In the genomic region with DNA sequence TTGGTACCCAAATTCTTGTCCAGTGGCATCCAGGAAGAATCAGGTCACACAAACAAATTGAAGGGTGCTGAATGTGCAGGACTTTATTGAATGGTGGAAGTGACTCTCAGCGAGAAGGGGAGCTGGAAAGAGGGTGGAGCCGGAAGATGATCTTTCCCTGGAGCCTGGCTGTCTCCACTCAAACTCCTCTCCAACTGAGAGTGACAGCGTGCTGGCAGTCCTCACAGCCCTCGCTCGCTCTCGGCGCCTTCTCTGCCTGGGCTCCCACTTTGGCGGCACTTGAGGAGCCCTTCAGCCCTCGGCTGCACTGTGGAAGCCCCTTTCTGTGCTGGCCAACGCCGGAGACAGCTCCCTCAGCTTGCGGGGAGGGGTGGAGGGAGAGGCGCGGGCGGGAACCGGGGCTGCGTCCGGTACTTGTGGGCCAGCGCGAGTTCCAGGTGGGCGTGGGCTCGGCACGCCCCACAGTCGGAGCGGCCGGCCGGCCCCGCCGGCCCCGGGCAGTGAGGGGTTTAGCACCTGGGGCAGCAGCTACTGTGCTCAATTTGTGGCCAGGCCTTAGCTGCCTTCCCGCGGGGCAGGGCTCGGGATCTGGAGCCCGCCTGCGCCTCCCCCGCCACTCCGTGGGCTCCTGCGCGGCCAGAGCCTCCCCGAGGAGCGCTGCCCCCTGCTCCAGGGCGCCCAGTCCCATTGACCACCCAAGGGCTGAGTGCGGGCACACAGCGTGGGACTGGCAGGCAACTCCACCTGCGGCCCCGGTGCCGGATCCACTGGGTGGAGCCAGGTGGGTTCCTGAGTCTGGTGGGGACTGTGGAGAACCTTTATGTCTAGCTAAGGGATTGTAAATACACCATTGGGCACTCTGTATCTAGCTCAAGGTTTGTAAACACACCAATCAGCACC, we compare ENCODE assay signal across 21 cellular contexts. TPM values are rescaled to one million over a fixed set of nuclear protein-coding genes. Genes with fewer than 3 reads are reported as not detected.
A peak's percentile ranks its signal among the peaks of the same experiment; 100 is the strongest.
DNase-seq lines count a peak whose midpoint lies in the region; ATAC-seq and TF ChIP-seq lines count a peak whose summit lies in the region.
"Had no signal": no experiment of that assay in that cellular context is flagged by ENCODE, and none has a peak within 500 bp of the region (broad histone marks: within the 10 kb centered on the region; RNA-seq: fewer than 3 reads in every experiment).

No MANE protein-coding gene starts in this region.

- H4K20me1 ChIP-seq in H9 (ENCODE audit: control insufficient read depth, insufficient read depth, insufficient read length), result no peaks in the 10 kb centered on the region
- H4K20me1 ChIP-seq: BLaER1 treated with 17β-estradiol and CSF1 and Interleukin-3, amounts not matched to agents 10 nM and 100 nM had no signal

- H3K27ac ChIP-seq in H9 (ENCODE audit: insufficient read length, low read depth, low read length) (no peak overlapping the region), colonic mucosa (peak overlapping the region; percentile 56), neuronal stem cell (replicated peaks; ENCODE audit: low read length) (no peak overlapping the region)
- H3K27ac ChIP-seq: BLaER1 treated with 17β-estradiol and CSF1 and Interleukin-3, amounts not matched to agents 10 nM and 100 nM; coronary artery; prostate gland; SJSA1; upper lobe of left lung had no signal

- no peaks in the 10 kb centered on the region for H3K36me3 ChIP-seq in colonic mucosa
- no peaks in the 10 kb centered on the region for H3K36me3 ChIP-seq in neuronal stem cell (replicated peaks in 1 of 2; ENCODE audit: control insufficient read depth in 2 of 2, insufficient read depth in 2 of 2, low read length in 2 of 2)
- H3K36me3 ChIP-seq: BLaER1 treated with 17β-estradiol and CSF1 and Interleukin-3, amounts not matched to agents 10 nM and 100 nM; prostate gland; SJSA1; upper lobe of left lung had no signal

- H3K27me3 ChIP-seq in H9 (ENCODE audit: insufficient read depth, low read length) (no peaks in the 10 kb centered on the region), colonic mucosa (no peaks in the 10 kb centered on the region), neuronal stem cell (ENCODE audit: control insufficient read depth in 3 of 3, insufficient read depth in 3 of 3, low read depth in 1 of 3, low read length in 3 of 3) (no peaks in the 10 kb centered on the region)
- H3K27me3 ChIP-seq: BLaER1 treated with 17β-estradiol and CSF1 and Interleukin-3, amounts not matched to agents 10 nM and 100 nM; SJSA1; upper lobe of left lung had no signal

- H3K23me2 ChIP-seq in H9 (ENCODE audit: insufficient read length, low read depth, low read length, poor library complexity, severe bottlenecking), result no peaks in the 10 kb centered on the region

- ATAC-seq in HG02870 (IDR thresholded peaks at IDR 0.05; ENCODE audit: unreplicated experiment), result no peak
- ATAC-seq: activated CD8-positive, alpha-beta T cell treated with anti-CD3 and anti-CD28 coated beads, Interleukin-2, amount 10 ng/mL, durations not matched to agents 7 days and 5 days; activated naive CD4-positive, alpha-beta T cell treated with anti-CD3 and anti-CD28 coated beads, Interleukin-2, amount 50 U/mL, for 72 hours; GM12878 had no signal

- H3K4me3 ChIP-seq in colonic mucosa (no peak overlapping the region), neuronal stem cell (ENCODE audit: low read length in 2 of 2) (no peak overlapping the region)
- H3K4me3 ChIP-seq: BLaER1 treated with 17β-estradiol and CSF1 and Interleukin-3, amounts not matched to agents 10 nM and 100 nM; coronary artery; GM12878; prostate gland; SJSA1; upper lobe of left lung had no signal

- no peak overlapping the region for H2BK120ac ChIP-seq in H9 (ENCODE audit: low read depth, low read length, poor library complexity, severe bottlenecking)
- no peak overlapping the region for H2BK120ac ChIP-seq in neuronal stem cell (ENCODE audit: low read depth, low read length)

- no peak overlapping the region for H2BK12ac ChIP-seq in H9 (ENCODE audit: insufficient read length, low read depth, low read length)
- H2BK12ac ChIP-seq in neuronal stem cell (ENCODE audit: low read length), result no peak overlapping the region

- peaks cover 18 to 22% of the 10 kb centered on the region in 2 experiments for H3K4me1 Mint-ChIP-seq in H9

- WGBS in H9 (ENCODE audit: extremely low coverage, insufficient read length, low lambda C conversion rate), result no CpG with 5 or more reads among the region's 47 CpGs
- no CpG with 5 or more reads among the region's 47 CpGs for WGBS in neuronal stem cell (ENCODE audit: extremely low coverage in 2 of 2, insufficient read length in 2 of 2, insufficient replicate concordance in 1 of 2), 2 donors

- H4K5ac ChIP-seq in H9 (ENCODE audit: insufficient read length, low read depth, low read length), result no peak overlapping the region

- no peak for TF ChIP-seq CTCF in H9 (conservative IDR thresholded peaks at IDR 0.05)
- TF ChIP-seq CTCF in colonic mucosa (IDR thresholded peaks at IDR 0.05), result no peak

- H3K4ac ChIP-seq in H9 (ENCODE audit: low read depth, low read length) (no peak overlapping the region), neuronal stem cell (ENCODE audit: low read length) (no peak overlapping the region)

- H3K9ac ChIP-seq in H9 (ENCODE audit: extremely low read depth, insufficient read length, low read length), result no peak overlapping the region
- no peak overlapping the region for H3K9ac ChIP-seq in colonic mucosa (ENCODE audit: low read depth in 2 of 2, low read length in 2 of 2)
- no peak overlapping the region for H3K9ac ChIP-seq in neuronal stem cell (ENCODE audit: low read depth, low read length, poor library complexity)
- H3K9ac ChIP-seq: BLaER1 treated with 17β-estradiol and CSF1 and Interleukin-3, amounts not matched to agents 10 nM and 100 nM had no signal

- intact Hi-C loops in colonic mucosa (cut with DNase I), result no loop called here

- H3K4me2 ChIP-seq in H9 (ENCODE audit: insufficient read depth, insufficient read length, low read length) (no peak overlapping the region), neuronal stem cell (ENCODE audit: insufficient read depth, low read length, poor library complexity, severe bottlenecking) (no peak overlapping the region)
- H3K4me2 ChIP-seq: BLaER1 treated with 17β-estradiol and CSF1 and Interleukin-3, amounts not matched to agents 10 nM and 100 nM had no signal

- no peaks in the 10 kb centered on the region; a peak in 1 of 7 replicates for H3K36me3 Mint-ChIP-seq in H9 (ENCODE audit: insufficient read depth in 1 of 3, low read depth in 3 of 3)
- H3K36me3 Mint-ChIP-seq: activated naive CD4-positive, alpha-beta T cell treated with anti-CD3 and anti-CD28 coated beads, Interleukin-2, amount 50 U/mL, for 72 hours had no signal

- H3K14ac ChIP-seq in H9 (ENCODE audit: insufficient read depth, low read length) (no peak overlapping the region), neuronal stem cell (ENCODE audit: low read length) (no peak overlapping the region)

- H4K91ac ChIP-seq in H9 (ENCODE audit: insufficient read length, low read depth, low read length) (no peak overlapping the region), neuronal stem cell (ENCODE audit: low read depth, low read length, poor library complexity) (no peak overlapping the region)

- H3K27me3 Mint-ChIP-seq in H9 (ENCODE audit: low read depth), result no peaks in the 10 kb centered on the region

- no peak overlapping the region for H2BK5ac ChIP-seq in H9 (ENCODE audit: insufficient read length, low read length)
- H2BK5ac ChIP-seq in neuronal stem cell (ENCODE audit: low read length), result no peak overlapping the region

- no peak overlapping the region for H2BK20ac ChIP-seq in H9 (ENCODE audit: low read depth, low read length, poor library complexity, severe bottlenecking)

- DNase-seq in ELF-1 (ENCODE audit: low read depth, low spot score), result peak; percentile 35
- peak; percentile 47 for DNase-seq in H9
- DNase-seq in colonic mucosa, result no peak
- no peak for DNase-seq in neuronal stem cell (ENCODE audit: low spot score)
- DNase-seq in activated CD4-positive, CD25-positive, alpha-beta regulatory T cell (lab: John Stamatoyannopoulos, UW), result no peak
- no peak for DNase-seq in LoVo (ENCODE audit: low spot score)
- DNase-seq: activated CD4-positive, CD25-positive, alpha-beta regulatory T cell treated with anti-CD3 and anti-CD28 coated beads, Interleukin-2, amount 50 U/mL, for 72 hours; activated CD8-positive, alpha-beta T cell treated with anti-CD3 and anti-CD28 coated beads, Interleukin-2, amount 10 ng/mL, durations not matched to agents 7 days and 5 days; effector memory CD4-positive, alpha-beta T cell; NCI-H226; NCI-H774; nucleus accumbens had no signal

- no peak overlapping the region for H3K4me3 Mint-ChIP-seq in H9
- H3K4me3 Mint-ChIP-seq: activated CD8-positive, alpha-beta T cell treated with anti-CD3 and anti-CD28 coated beads, Interleukin-2, amount 10 ng/mL, durations not matched to agents 7 days and 5 days; T-helper 1 cell treated with Interleukin-12 subunit alpha and Interleukin-12 subunit beta and Interleukin-4 antibody, amounts not matched to agents 30 μg/mL and 1 μg/mL, for 36 hours had no signal

- H3K4me1 ChIP-seq in H9 (ENCODE audit: insufficient read depth, low read length) (peaks cover 8% of the 10 kb centered on the region; the same call in 1 of the 2 replicates), colonic mucosa (no peaks in the 10 kb centered on the region), neuronal stem cell (ENCODE audit: control insufficient read depth in 2 of 2, insufficient read depth in 1 of 2, low read depth in 1 of 2, low read length in 2 of 2) (peaks cover 8 to 22% of the 10 kb centered on the region in 2 donors)
- H3K4me1 ChIP-seq: BLaER1 treated with 17β-estradiol and CSF1 and Interleukin-3, amounts not matched to agents 10 nM and 100 nM; prostate gland; SJSA1; upper lobe of left lung had no signal

- peaks cover 0 to 2% of the 10 kb centered on the region in 2 experiments; a peak in 2 of 5 replicates for H3K9me3 Mint-ChIP-seq in H9
- H3K9me3 Mint-ChIP-seq: activated naive CD4-positive, alpha-beta T cell treated with anti-CD3 and anti-CD28 coated beads, Interleukin-2, amount 50 U/mL, for 72 hours; T-helper 1 cell treated with Interleukin-12 subunit alpha and Interleukin-12 subunit beta and Interleukin-4 antibody, amounts not matched to agents 30 μg/mL and 1 μg/mL, for 36 hours had no signal

- no peak overlapping the region for H3K23ac ChIP-seq in H9 (ENCODE audit: insufficient read length, low read depth, low read length)
- H3K23ac ChIP-seq in neuronal stem cell (ENCODE audit: low read depth, low read length, poor library complexity), result peak overlapping the region; percentile 52

- no peak overlapping the region for H2BK15ac ChIP-seq in H9 (ENCODE audit: low read depth, low read length)
- H2BK15ac ChIP-seq in neuronal stem cell (ENCODE audit: low read length), result no peak overlapping the region

- no peak overlapping the region for H3T11ph ChIP-seq in H9 (ENCODE audit: low read length)

- H3K9me3 ChIP-seq in H9 (ENCODE audit: control insufficient read depth, low read depth, low read length) (no peaks in the 10 kb centered on the region), colonic mucosa (no peaks in the 10 kb centered on the region), neuronal stem cell (replicated peaks in 1 of 2; ENCODE audit: control insufficient read depth in 2 of 2, insufficient read depth in 1 of 2, low read depth in 1 of 2, low read length in 2 of 2) (peaks cover 0 to 8% of the 10 kb centered on the region in 2 donors)
- H3K9me3 ChIP-seq: prostate gland, upper lobe of left lung had no signal

- H3K79me1 ChIP-seq in H9 (ENCODE audit: insufficient read depth, low read depth, low read length, poor library complexity, severe bottlenecking), result no peaks in the 10 kb centered on the region
- H3K79me1 ChIP-seq in neuronal stem cell (ENCODE audit: low read depth, low read length), result no peaks in the 10 kb centered on the region

- H2AK5ac ChIP-seq in H9 (ENCODE audit: insufficient read length, low read length) (no peak overlapping the region), neuronal stem cell (ENCODE audit: low read depth, low read length) (peak overlapping the region; percentile 51)

- H2AFZ ChIP-seq in H9 (ENCODE audit: low read length) (no peak overlapping the region), neuronal stem cell (ENCODE audit: low read length) (peak overlapping the region; percentile 62)

- H3K56ac ChIP-seq in H9 (ENCODE audit: insufficient read length, low read depth, low read length), result no peak overlapping the region

- peak overlapping the region in 2 of 3 experiments; percentile 6 to 19; a peak in 1 of 7 replicates for H3K27ac Mint-ChIP-seq in H9
- H3K27ac Mint-ChIP-seq: activated CD8-positive, alpha-beta T cell treated with anti-CD3 and anti-CD28 coated beads, Interleukin-2, amount 10 ng/mL, durations not matched to agents 7 days and 5 days; activated naive CD4-positive, alpha-beta T cell treated with anti-CD3 and anti-CD28 coated beads, Interleukin-2, amount 50 U/mL, for 72 hours; T-helper 1 cell treated with Interleukin-12 subunit alpha and Interleukin-12 subunit beta and Interleukin-4 antibody, amounts not matched to agents 30 μg/mL and 1 μg/mL, for 36 hours had no signal

- no peaks in the 10 kb centered on the region for H3K79me2 ChIP-seq in H9 (ENCODE audit: insufficient read depth, low read length)

- no peak overlapping the region for H3K18ac ChIP-seq in H9 (ENCODE audit: insufficient read length, low read depth, low read length)
- H3K18ac ChIP-seq in neuronal stem cell (ENCODE audit: low read length), result no peak overlapping the region

- no peak overlapping the region for H4K8ac ChIP-seq in H9 (replicated peaks; ENCODE audit: insufficient read length, low read depth, low read length)
- no peak overlapping the region for H4K8ac ChIP-seq in neuronal stem cell (ENCODE audit: low read depth, low read length)

RNA-seq across cellular contexts. Expression of a gene that starts 26.7 kb away (rescaled TPM):
- total RNA-seq in H9 (2021) (9.6 and 9.9 TPM in 2 replicates), colonic mucosa (10 to 100 TPM; 45.7 to 54.1 TPM)
- 1.5 TPM for polyA plus RNA-seq in neuronal stem cell (2013, experiment 1 of 2)
- polyA plus RNA-seq in neuronal stem cell (2013, experiment 2 of 2), result 1.7 TPM

Comparison
In these comparisons a context has a peak if more than half of its experiments do, and no peak if none do; other contexts are left out.
1. DNase-seq: peak in ELF-1 (single experiment) and H9 (single experiment); none in colonic mucosa (single experiment), neuronal stem cell (single experiment), activated CD4-positive, CD25-positive, alpha-beta regulatory T cell (0 of 4) and LoVo (single experiment).